ENCODE assay signal across 8 cellular contexts in the genomic region with DNA sequence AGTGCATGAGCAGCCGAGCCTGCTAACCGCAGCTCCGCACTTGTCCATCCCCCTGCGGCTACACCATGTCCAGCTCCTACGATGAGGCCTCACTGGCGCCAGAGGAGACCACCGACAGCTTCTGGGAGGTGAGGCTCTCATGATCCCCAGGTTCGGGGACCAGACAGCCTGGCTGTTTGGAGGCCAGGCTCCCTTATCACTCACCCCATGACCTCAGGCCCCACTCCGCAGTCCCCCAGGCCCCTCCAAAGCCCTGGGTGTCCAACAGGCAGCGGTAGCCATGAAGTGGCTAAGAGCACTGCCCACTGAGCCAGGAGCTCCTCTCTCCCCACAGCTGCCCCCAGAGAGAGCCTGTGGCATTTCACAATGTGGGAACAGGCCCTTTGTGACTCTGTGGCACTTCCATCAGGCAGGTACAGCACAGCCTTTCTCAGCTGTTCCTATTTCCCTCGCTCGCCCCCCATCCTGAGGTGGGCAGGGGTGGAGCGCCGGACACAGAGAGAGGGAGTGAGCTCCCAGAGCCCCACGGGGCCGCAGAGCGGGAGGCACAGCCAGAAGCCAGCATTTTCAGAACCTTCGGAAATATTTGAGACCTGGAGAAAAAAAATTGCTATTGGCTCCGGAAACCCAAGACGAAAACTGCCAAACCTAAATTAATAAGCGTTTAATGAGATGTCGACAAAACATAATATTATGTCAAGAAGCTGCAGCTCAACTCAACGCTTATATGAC. TPM values are rescaled to one million over a fixed set of nuclear protein-coding genes. Genes with fewer than 3 reads are reported as not detected.
DNase-seq lines count a peak whose midpoint lies in the region; ATAC-seq, FAIRE-seq and TF ChIP-seq lines count a peak whose summit lies in the region.

No MANE protein-coding gene starts in this region.

- no peak overlapping the region for H3K27ac ChIP-seq in HEK293 (ENCODE audit: extremely low read depth, low read depth, low read length)
- no peak overlapping the region for H3K27ac ChIP-seq in kidney (ENCODE audit: low read depth in 2 of 2, low read length in 2 of 2)
- H3K27ac ChIP-seq in spleen = peak overlapping the region in 5 of 8 donors; percentile 47 to 54 (median 52)

- in situ Hi-C loops in astrocyte of the cerebellum (cut with HindIII; ENCODE audit: low sequenced_read_pairs) = no loop called here
- in situ Hi-C loops in KBM-7 (cut with MboI; ENCODE audit: low pct_unique_long_range_greater_than_20kb, low sequenced_read_pairs) = no loop called here

- H3K9ac ChIP-seq in kidney (ENCODE audit: low read length in 2 of 2) = peak overlapping the region; percentile 43 to 55

- intact Hi-C loops in kidney (cut with DNase I) = no loop called here
- intact Hi-C loops in spleen (cut with DNase I; ENCODE audit: low total_unique reads) = loop anchor here (10.0 kb wide), 1 partner anchor 78 kb away; no protein-coding TSS in a partner anchor

- POLR2A ChIA-PET in HEK293 (lab: Yijun Ruan, JAX) = interaction anchor here (1.1 to 1.2 kb wide), 2 partner anchors 83 to 100 kb away, joined by 3 read pairs; partner anchors contain the start of gene RPS10

- CTCF ChIA-PET in HEK293 (lab: Yijun Ruan, JAX) = interaction anchor here (0.7 to 4.4 kb wide), 8 partner anchors 32 to 613 kb away, joined by 3 to 46 read pairs (median 4); no protein-coding TSS in a partner anchor

- no peak for FAIRE-seq in kidney (lab: Jason Lieb, UNC)

- H3K4me1 ChIP-seq in HEK293 (ENCODE audit: control insufficient read depth, insufficient read depth, low read length) (no peaks in the 10 kb centered on the region), kidney (ENCODE audit: control insufficient read depth in 1 of 2, insufficient read depth in 1 of 2, low read depth in 1 of 2, low read length in 2 of 2) (peaks cover 0 to 7% of the 10 kb centered on the region in 2 donors), spleen (peaks cover 6 to 24% (median 13%) of the 10 kb centered on the region in 6 donors)

- no peak for DNase-seq in astrocyte of the cerebellum (ENCODE audit: low read depth)
- DNase-seq in kidney = peak; percentile 71
- DNase-seq in spleen = peak; percentile 76
- no peak for DNase-seq in NCI-H2107 (lab: John Stamatoyannopoulos, UW)
- DNase-seq in KBM-7 = no peak

- no peak for TF ChIP-seq POLR2A in spleen (IDR thresholded peaks at IDR 0.05)

- ATAC-seq in esophagus mucosa (no peak), HG03442 (IDR thresholded peaks at IDR 0.05; ENCODE audit: unreplicated experiment) (no peak)

- 82 to 85% (median 83%) methylated on average over 22 to 23 of the region's 23 CpGs for WGBS in spleen, 5 donors

- TF ChIP-seq CTCF in HEK293 (tag by site-specific recombination; IDR thresholded peaks at IDR 0.05) (no peak), astrocyte of the cerebellum (IDR thresholded peaks at IDR 0.05; ENCODE audit: low read depth, low read length, missing control alignments) (no peak), kidney (IDR thresholded peaks at IDR 0.05; ENCODE audit: borderline replicate concordance, extremely low read depth, insufficient read depth) (no peak), spleen (IDR thresholded peaks at IDR 0.05 in 8 of 11, conservative IDR thresholded peaks at IDR 0.05 in 3 of 11) (no peak)

- no peak overlapping the region for H3K4me3 ChIP-seq in HEK293 (ENCODE audit: low read depth, low read length)
- peak overlapping the region; percentile 5 for H3K4me3 ChIP-seq in astrocyte of the cerebellum (ENCODE audit: low read depth, low read length)
- H3K4me3 ChIP-seq in kidney (ENCODE audit: low read length in 2 of 2) = peak overlapping the region; percentile 35 to 57
- peak overlapping the region in 4 of 8 donors; percentile 16 to 57 (median 18) for H3K4me3 ChIP-seq in spleen

- H3K36me3 ChIP-seq in HEK293 (ENCODE audit: control insufficient read depth in 2 of 2, insufficient read depth in 1 of 2, low read length in 2 of 2) (no peaks in the 10 kb centered on the region), kidney (ENCODE audit: control insufficient read depth in 1 of 2, insufficient read depth in 2 of 2, low read length in 2 of 2) (no peaks in the 10 kb centered on the region), spleen (no peaks in the 10 kb centered on the region)

- H3K27me3 ChIP-seq in spleen (replicated peaks in 1 of 7) = no peaks in the 10 kb centered on the region

- no peaks in the 10 kb centered on the region for H3K9me3 ChIP-seq in HEK293 (ENCODE audit: control insufficient read depth, insufficient read depth, low read depth, low read length)
- no peaks in the 10 kb centered on the region for H3K9me3 ChIP-seq in kidney (ENCODE audit: control insufficient read depth in 1 of 2, low read length in 2 of 2)
- H3K9me3 ChIP-seq in spleen = no peaks in the 10 kb centered on the region

TF ChIP-seq in HEK293, 187 proteins besides CTCF, POLR2A, EP300 and RAD21:
- peak; percentile 3; the same call in 1 of the 2 replicates for TF ChIP-seq ZNF335 (tag by site-specific recombination; conservative IDR thresholded peaks at IDR 0.05)
- TF ChIP-seq ZIC2 (tag by site-specific recombination; IDR thresholded peaks at IDR 0.05) = 0 out of 2 replicates have a peak, but pooled peaks have one; percentile 10
- TF ChIP-seq ZNF664 (tag by site-specific recombination; IDR thresholded peaks at IDR 0.05) = peak; percentile 89
- no peak for TF ChIP-seq ZFP41 (tag by site-specific recombination; IDR thresholded peaks at IDR 0.05; ENCODE audit: borderline replicate concordance)
- peak; percentile 83 for TF ChIP-seq ZNF341 (tag by site-specific recombination; IDR thresholded peaks at IDR 0.05; ENCODE audit: low read depth)

RNA-seq across cellular contexts. Expression of gene SPDEF, which starts 29.7 kb away (rescaled TPM):
- total RNA-seq in kidney (0.19 TPM), spleen (under 1 TPM in 1 of 7 donors, not detected in 6; 0.32 TPM), esophagus mucosa (0.44 TPM)
- polyA plus RNA-seq in kidney (ENCODE audit: insufficient read depth, low read depth, low replicate concordance) (not detected), spleen (under 1 TPM in 2 of 3 donors, not detected in 1; 0.03 to 0.13 TPM)

Comparison
In these comparisons a context has a peak if more than half of its experiments do, and no peak if none do; other contexts are left out.
1. H3K27ac ChIP-seq: peak in spleen (5 of 8); none in HEK293 (single experiment) and kidney (0 of 2).
2. DNase-seq: peak in kidney (single experiment) and spleen (single experiment); none in astrocyte of the cerebellum (single experiment), NCI-H2107 (single experiment) and KBM-7 (single experiment).